In the genomic region with DNA sequence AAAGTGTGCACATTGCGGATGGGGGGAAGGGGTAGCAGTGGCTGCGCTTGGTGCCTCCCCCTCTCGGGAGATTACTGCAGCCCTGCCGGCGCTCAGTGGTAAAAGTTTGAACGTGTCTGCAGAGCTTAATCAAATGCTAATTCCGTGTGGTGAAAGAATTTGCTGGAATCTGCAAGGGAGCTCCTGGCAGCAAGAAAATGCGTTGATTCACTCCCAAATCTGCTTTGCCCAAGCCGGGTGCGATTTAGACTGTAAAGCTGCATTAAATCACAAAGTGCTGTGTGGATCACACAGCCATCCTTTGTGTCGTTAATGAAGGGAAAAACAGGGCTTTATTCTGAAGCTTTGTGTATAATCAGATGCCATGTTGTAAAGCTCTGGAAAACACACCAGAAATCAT, we compare ENCODE assay signal across 17 cellular contexts.
DNase-seq lines count a peak whose midpoint lies in the region; ATAC-seq lines count a peak whose summit lies in the region.
"Had no signal": no experiment of that assay in that cellular context is flagged by ENCODE, and none has a peak within 500 bp of the region (broad histone marks: within the 10 kb centered on the region; RNA-seq: fewer than 3 reads in every experiment).

No MANE protein-coding gene starts in this region.

- no peaks in the 10 kb centered on the region for H3K36me3 ChIP-seq in HUES48 (ENCODE audit: control insufficient read depth, insufficient read depth, low read length)
- H3K36me3 ChIP-seq: SJSA1 had no signal

- H3K4me1 ChIP-seq in HUES48 (ENCODE audit: control insufficient read depth, insufficient read depth, low read length), result peaks cover 31% of the 10 kb centered on the region
- H3K4me1 ChIP-seq: SJSA1 had no signal

- H3K4me3 Mint-ChIP-seq in activated CD8-positive, alpha-beta memory T cell treated with anti-CD3 and anti-CD28 coated beads, Interleukin-2, amount 10 ng/mL, durations not matched to agents 7 days and 5 days, result no peak overlapping the region
- H3K4me3 Mint-ChIP-seq: activated CD4-positive, alpha-beta T cell treated with anti-CD3 and anti-CD28 coated beads, Interleukin-2, amount 10 ng/mL, durations not matched to agents 7 days and 5 days; memory B cell; stimulated activated naive B cell treated with anti-CD40 and anti-IgM and Interleukin-4, amounts not matched to agents 10 μg/mL and 1 μg/mL and 100 μg/mL, for 72 hours had no signal

- DNase-seq in cerebellar cortex (ENCODE audit: low spot score), result peak; percentile 0
- DNase-seq in iPS-NIHi7 (ENCODE audit: extremely low spot score), result peak; percentile 32
- no peak for DNase-seq in activated CD8-positive, alpha-beta memory T cell treated with anti-CD3 and anti-CD28 coated beads, Interleukin-2, amount 10 ng/mL, durations not matched to agents 7 days and 5 days
- DNase-seq in mucosa of gallbladder (ENCODE audit: low spot score), result no peak
- DNase-seq: activated CD4-positive, alpha-beta T cell treated with anti-CD3 and anti-CD28 coated beads, Interleukin-2, amount 10 ng/mL, durations not matched to agents 7 days and 5 days; activated T-cell treated with anti-CD3 and anti-CD28 coated beads, Interleukin-2, amount 50 U/mL, for 1 hour; CD4-positive, CD25-positive, alpha-beta regulatory T cell; erythroblast; NCI-H1417 treated with DMSO at 0.1 percent for 48 hours; NCI-H226; stimulated activated naive B cell treated with anti-CD40 and anti-IgM and Interleukin-4, amounts not matched to agents 10 μg/mL and 1 μg/mL and 100 μg/mL, for 72 hours had no signal

- H3K4me3 ChIP-seq in HUES48 (ENCODE audit: low read depth, low read length), result peak overlapping the region; percentile 35; the same call in 1 of the 2 replicates
- H3K4me3 ChIP-seq: SJSA1 had no signal

- H3K27ac ChIP-seq in HUES48 (ENCODE audit: low read depth, low read length), result peak overlapping the region; percentile 74
- peak overlapping the region; percentile 66 for H3K27ac ChIP-seq in temporal lobe (ENCODE audit: low read depth, low read length)
- H3K27ac ChIP-seq: KMS-11, SJSA1 had no signal

- H3K9ac ChIP-seq in HUES48 (ENCODE audit: low read depth, low read length), result peak overlapping the region; percentile 29; the same call in 1 of the 2 replicates
- H3K9ac ChIP-seq: KMS-11 had no signal

- H3K27me3 Mint-ChIP-seq in activated CD8-positive, alpha-beta memory T cell treated with anti-CD3 and anti-CD28 coated beads, Interleukin-2, amount 10 ng/mL, durations not matched to agents 7 days and 5 days, result peaks cover 16% of the 10 kb centered on the region
- H3K27me3 Mint-ChIP-seq: activated CD4-positive, alpha-beta T cell treated with anti-CD3 and anti-CD28 coated beads, Interleukin-2, amount 10 ng/mL, durations not matched to agents 7 days and 5 days had no signal

- H3K9me3 ChIP-seq in HUES48 (ENCODE audit: control insufficient read depth, insufficient read depth, low read length), result no peaks in the 10 kb centered on the region
- H3K9me3 ChIP-seq: SJSA1 had no signal

- CTCF ChIA-PET in activated CD8-positive, alpha-beta memory T cell treated with anti-CD3 and anti-CD28 coated beads, Interleukin-2, amount 10 ng/mL, durations not matched to agents 7 days and 5 days (lab: Charles Lee), result no interaction called here

- H3K9me3 Mint-ChIP-seq in activated CD8-positive, alpha-beta memory T cell treated with anti-CD3 and anti-CD28 coated beads, Interleukin-2, amount 10 ng/mL, durations not matched to agents 7 days and 5 days (ENCODE audit: low read depth), result no peaks in the 10 kb centered on the region
- H3K9me3 Mint-ChIP-seq: activated CD4-positive, alpha-beta T cell treated with anti-CD3 and anti-CD28 coated beads, Interleukin-2, amount 10 ng/mL, durations not matched to agents 7 days and 5 days; memory B cell; stimulated activated naive B cell treated with anti-CD40 and anti-IgM and Interleukin-4, amounts not matched to agents 10 μg/mL and 1 μg/mL and 100 μg/mL, for 72 hours had no signal

- no peaks in the 10 kb centered on the region for H3K36me3 Mint-ChIP-seq in activated CD8-positive, alpha-beta memory T cell treated with anti-CD3 and anti-CD28 coated beads, Interleukin-2, amount 10 ng/mL, durations not matched to agents 7 days and 5 days
- H3K36me3 Mint-ChIP-seq: CD4-positive, CD25-positive, alpha-beta regulatory T cell; memory B cell; stimulated activated naive B cell treated with anti-CD40 and anti-IgM and Interleukin-4, amounts not matched to agents 10 μg/mL and 1 μg/mL and 100 μg/mL, for 72 hours had no signal

- no peak overlapping the region for H3K27ac Mint-ChIP-seq in activated CD8-positive, alpha-beta memory T cell treated with anti-CD3 and anti-CD28 coated beads, Interleukin-2, amount 10 ng/mL, durations not matched to agents 7 days and 5 days
- H3K27ac Mint-ChIP-seq: activated CD4-positive, alpha-beta T cell treated with anti-CD3 and anti-CD28 coated beads, Interleukin-2, amount 10 ng/mL, durations not matched to agents 7 days and 5 days; CD4-positive, CD25-positive, alpha-beta regulatory T cell; memory B cell; stimulated activated naive B cell treated with anti-CD40 and anti-IgM and Interleukin-4, amounts not matched to agents 10 μg/mL and 1 μg/mL and 100 μg/mL, for 72 hours had no signal

- no peaks in the 10 kb centered on the region for H3K4me1 Mint-ChIP-seq in activated CD8-positive, alpha-beta memory T cell treated with anti-CD3 and anti-CD28 coated beads, Interleukin-2, amount 10 ng/mL, durations not matched to agents 7 days and 5 days
- H3K4me1 Mint-ChIP-seq: activated CD4-positive, alpha-beta T cell treated with anti-CD3 and anti-CD28 coated beads, Interleukin-2, amount 10 ng/mL, durations not matched to agents 7 days and 5 days; memory B cell had no signal

- ATAC-seq in activated CD8-positive, alpha-beta memory T cell treated with anti-CD3 and anti-CD28 coated beads, Interleukin-2, amount 10 ng/mL, durations not matched to agents 7 days and 5 days, result no peak
- no peak for ATAC-seq in HG02623 (IDR thresholded peaks at IDR 0.05; ENCODE audit: unreplicated experiment)
- ATAC-seq: stimulated activated naive B cell treated with anti-CD40 and anti-IgM and Interleukin-4, amounts not matched to agents 10 μg/mL and 1 μg/mL and 100 μg/mL, for 72 hours had no signal

- H3K27me3 ChIP-seq in HUES48 (ENCODE audit: control insufficient read depth, insufficient read depth, low read length), result no peaks in the 10 kb centered on the region
- H3K27me3 ChIP-seq: SJSA1 had no signal

Comparison
In these comparisons a context has a peak if more than half of its experiments do, and no peak if none do; other contexts are left out.
1. DNase-seq: peak in cerebellar cortex (single experiment) and iPS-NIHi7 (single experiment); none in activated CD8-positive, alpha-beta memory T cell treated with anti-CD3 and anti-CD28 coated beads, Interleukin-2, amount 10 ng/mL, durations not matched to agents 7 days and 5 days (single experiment) and mucosa of gallbladder (single experiment).